8 cellular contexts compared by ENCODE assay signal in the genomic region with DNA sequence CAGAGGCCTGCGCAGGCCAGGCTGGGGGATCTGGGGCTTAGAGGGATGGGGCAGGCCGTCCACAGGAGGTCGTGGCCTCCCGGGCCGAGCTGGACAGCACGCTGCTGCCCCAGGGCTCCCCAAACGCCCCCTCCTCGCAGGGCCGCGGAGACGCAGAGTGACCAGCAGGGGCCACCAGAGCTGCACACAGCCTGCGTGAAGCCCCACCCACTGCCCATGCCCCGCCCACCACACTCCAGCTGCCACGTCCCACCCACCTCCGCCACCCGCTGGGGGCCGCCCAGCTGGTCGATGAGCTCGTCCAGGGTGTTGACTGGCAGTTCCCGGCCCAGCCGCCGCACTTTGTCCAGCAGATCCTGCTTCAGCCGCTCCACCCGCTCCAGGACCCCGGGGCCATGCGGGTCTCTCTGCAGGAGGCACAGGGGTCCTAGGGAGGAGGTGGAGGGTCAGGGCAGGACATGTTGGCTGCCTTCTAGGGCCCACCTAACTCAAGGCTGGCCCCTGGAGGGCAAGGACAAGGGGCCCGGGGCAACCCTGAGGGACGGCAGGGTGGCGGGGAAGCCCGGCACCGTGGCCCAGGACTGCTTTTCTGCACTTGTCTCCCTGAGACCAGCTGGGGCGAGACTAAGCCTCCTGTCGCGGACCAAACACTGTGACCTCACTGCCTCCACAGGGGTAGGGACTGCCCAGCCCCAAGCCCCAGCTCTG. TPM values are rescaled to one million over a fixed set of nuclear protein-coding genes. Genes with fewer than 3 reads are reported as not detected.
DNase-seq lines count a peak whose midpoint lies in the region; ATAC-seq and TF ChIP-seq lines count a peak whose summit lies in the region.

No MANE protein-coding gene starts in this region.

- H3K4me3 ChIP-seq in NB4 (ENCODE audit: low read depth, low read length) (no peak overlapping the region), upper lobe of right lung (peak overlapping the region; percentile 14)

- H3K27me3 ChIP-seq in upper lobe of right lung, result no peaks in the 10 kb centered on the region

- no peaks in the 10 kb centered on the region for H3K9me3 ChIP-seq in upper lobe of right lung

- intact Hi-C loops in left cardiac atrium (cut with DNase I) (loop anchor here in 1 of 2 donors (5.0 kb wide), 1 partner anchor 79 kb away; no protein-coding TSS in a partner anchor), upper lobe of right lung (cut with DNase I) (loop anchor here (5.0 kb wide), 1 partner anchor 79 kb away; no protein-coding TSS in a partner anchor)

- peaks cover 95% of the 10 kb centered on the region for H3K36me3 ChIP-seq in upper lobe of right lung

- DNase-seq in NCI-H1436 (lab: John Stamatoyannopoulos, UW) (peak; percentile 47), NCI-H1436 treated with DMSO at 0.1 percent for 48 hours (lab: John Stamatoyannopoulos, UW) (no peak), NB4 (ENCODE audit: low read depth) (peak; percentile 88), T-helper 2 cell (peak; percentile 65 to 79 (median 76)), left cardiac atrium (peak; percentile 97), pulmonary artery endothelial cell (ENCODE audit: low read depth, low spot score) (peak; percentile 82), upper lobe of right lung (peak; percentile 97)

- H3K27ac ChIP-seq in angular gyrus (ENCODE audit: low read depth, low read length), result peak overlapping the region; percentile 88
- peak overlapping the region; percentile 74 for H3K27ac ChIP-seq in upper lobe of right lung

- peaks cover 11% of the 10 kb centered on the region for H3K4me1 ChIP-seq in upper lobe of right lung

- ATAC-seq in left cardiac atrium (peak; percentile 89 to 93), upper lobe of right lung (peak; percentile 91)

- peak; percentile 53 for TF ChIP-seq CTCF in NB4 (IDR thresholded peaks at IDR 0.05; ENCODE audit: low read depth, low read length)
- peak; percentile 89 for TF ChIP-seq CTCF in upper lobe of right lung (IDR thresholded peaks at IDR 0.05)

- TF ChIP-seq POLR2A in NB4 (IDR thresholded peaks at IDR 0.05; ENCODE audit: extremely low read depth, insufficient read length), result no peak

RNA-seq across cellular contexts. Expression of a gene that starts 9.6 kb away (rescaled TPM):
- total RNA-seq in left cardiac atrium (100 to 1,000 TPM; 378 to 432 TPM), pulmonary artery endothelial cell (380 and 410 TPM in 2 replicates), upper lobe of right lung (387 TPM)

RNA-seq across cellular contexts. Expression of a gene that starts 18.3 kb away (rescaled TPM):
- total RNA-seq in left cardiac atrium (100 to 1,000 TPM; 142 to 143 TPM), pulmonary artery endothelial cell (133 and 163 TPM in 2 replicates), upper lobe of right lung (155 TPM)

RNA-seq across cellular contexts. Expression of a gene that starts 46.5 kb away (rescaled TPM):
- total RNA-seq in left cardiac atrium (10 to 100 TPM; 10.6 to 12.6 TPM), pulmonary artery endothelial cell (10.2 and 20.2 TPM in 2 replicates), upper lobe of right lung (98.2 TPM)
